11 cellular contexts compared by ENCODE assay signal in the genomic region with DNA sequence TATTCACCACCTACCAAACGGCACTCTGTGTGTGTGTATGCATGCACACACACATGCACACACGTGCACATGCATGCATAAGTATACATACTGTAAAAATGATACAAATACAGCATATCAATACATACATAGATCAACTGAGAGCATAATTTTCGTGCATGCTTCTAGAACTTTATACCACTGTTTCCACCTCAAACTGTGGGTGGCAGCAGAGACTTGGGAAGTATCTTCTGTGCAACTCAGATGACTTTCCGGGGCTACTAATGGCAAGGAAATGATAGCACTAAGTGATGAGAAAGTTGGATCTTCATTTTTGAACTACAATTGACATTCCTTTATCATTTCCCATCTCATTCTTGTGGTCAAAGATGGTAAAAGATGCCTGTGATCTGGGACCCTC.
DNase-seq lines count a peak whose midpoint lies in the region; ATAC-seq and TF ChIP-seq lines count a peak whose summit lies in the region.
"Had no signal": no experiment of that assay in that cellular context is flagged by ENCODE, and none has a peak within 500 bp of the region (broad histone marks: within the 10 kb centered on the region; RNA-seq: fewer than 3 reads in every experiment).

No MANE protein-coding gene starts in this region.

- H3K56ac ChIP-seq in H9 (ENCODE audit: insufficient read length, low read depth, low read length): no peak overlapping the region

- no peak overlapping the region for H3K9ac ChIP-seq in H9 (ENCODE audit: extremely low read depth, insufficient read length, low read length)

- peaks cover 16% of the 10 kb centered on the region for H3K27me3 Mint-ChIP-seq in H9 (ENCODE audit: low read depth)
- H3K27me3 Mint-ChIP-seq: stimulated activated naive CD8-positive, alpha-beta T cell treated with anti-CD3 and anti-CD28 coated beads, Interleukin-15, Interleukin-2, amounts not matched to agents 100 ng/mL and 50 ng/mL, for 24 hours had no signal

- H3K27ac ChIP-seq in C4-2B (no peak overlapping the region), H9 (ENCODE audit: insufficient read length, low read depth, low read length) (no peak overlapping the region), VCaP (no peak overlapping the region)

- H2BK12ac ChIP-seq in H9 (ENCODE audit: insufficient read length, low read depth, low read length): no peak overlapping the region

- H3K27ac Mint-ChIP-seq in H9: no peak overlapping the region
- H3K27ac Mint-ChIP-seq: stimulated activated naive CD8-positive, alpha-beta T cell treated with anti-CD3 and anti-CD28 coated beads, Interleukin-15, Interleukin-2, amounts not matched to agents 100 ng/mL and 50 ng/mL, for 24 hours had no signal

- H4K8ac ChIP-seq in H9 (replicated peaks; ENCODE audit: insufficient read length, low read depth, low read length): no peak overlapping the region

- no peak overlapping the region for H3K18ac ChIP-seq in H9 (ENCODE audit: insufficient read length, low read depth, low read length)

- H4K5ac ChIP-seq in H9 (ENCODE audit: insufficient read length, low read depth, low read length): no peak overlapping the region

- no peaks in the 10 kb centered on the region for H3K4me1 ChIP-seq in H9 (ENCODE audit: insufficient read depth, low read length)

- H3K14ac ChIP-seq in H9 (ENCODE audit: insufficient read depth, low read length): no peak overlapping the region

- no peak overlapping the region for H2BK20ac ChIP-seq in H9 (ENCODE audit: low read depth, low read length, poor library complexity, severe bottlenecking)

- no peak overlapping the region for H2AFZ ChIP-seq in H9 (ENCODE audit: low read length)

- no peaks in the 10 kb centered on the region for H3K79me1 ChIP-seq in H9 (ENCODE audit: insufficient read depth, low read depth, low read length, poor library complexity, severe bottlenecking)

- no peak overlapping the region for H2BK120ac ChIP-seq in H9 (ENCODE audit: low read depth, low read length, poor library complexity, severe bottlenecking)

- no peak overlapping the region for H2AK5ac ChIP-seq in H9 (ENCODE audit: insufficient read length, low read length)

- WGBS in H9 (ENCODE audit: extremely low coverage, insufficient read length, low lambda C conversion rate): no CpG with 5 or more reads among the region's 4 CpGs

- H4K91ac ChIP-seq in H9 (ENCODE audit: insufficient read length, low read depth, low read length): no peak overlapping the region

- H3K4me1 Mint-ChIP-seq in H9: peaks cover 8 to 11% of the 10 kb centered on the region in 2 experiments

- TF ChIP-seq CTCF in C4-2B (conservative IDR thresholded peaks at IDR 0.05) (peak; percentile 47), H9 (conservative IDR thresholded peaks at IDR 0.05) (peak; percentile 63; the same call in 2 of the 3 replicates), VCaP (conservative IDR thresholded peaks at IDR 0.05) (peak; percentile 71)

- H3K4ac ChIP-seq in H9 (ENCODE audit: low read depth, low read length): no peak overlapping the region

- no peaks in the 10 kb centered on the region for H3K36me3 Mint-ChIP-seq in H9 (ENCODE audit: insufficient read depth in 1 of 3, low read depth in 3 of 3)

- no peak overlapping the region for H3K4me2 ChIP-seq in H9 (ENCODE audit: insufficient read depth, insufficient read length, low read length)

- H3K9me3 Mint-ChIP-seq in H9: no peaks in the 10 kb centered on the region; a peak in 1 of 5 replicates
- H3K9me3 Mint-ChIP-seq: stimulated activated naive CD8-positive, alpha-beta T cell treated with anti-CD3 and anti-CD28 coated beads, Interleukin-15, Interleukin-2, amounts not matched to agents 100 ng/mL and 50 ng/mL, for 24 hours had no signal

- no peak overlapping the region for H2BK5ac ChIP-seq in H9 (ENCODE audit: insufficient read length, low read length)

- no peaks in the 10 kb centered on the region; the same call in 1 of the 2 replicates for H3K27me3 ChIP-seq in H9 (ENCODE audit: insufficient read depth, low read length)

- no peaks in the 10 kb centered on the region for H4K20me1 ChIP-seq in H9 (ENCODE audit: control insufficient read depth, insufficient read depth, insufficient read length)

- no peaks in the 10 kb centered on the region for H3K79me2 ChIP-seq in H9 (ENCODE audit: insufficient read depth, low read length)

- no peak overlapping the region for H3T11ph ChIP-seq in H9 (ENCODE audit: low read length)

- peak; percentile 56 for ATAC-seq in left colon

- intact Hi-C loops in left colon (cut with DNase I, micrococcal nuclease): no loop called here

- no peak overlapping the region for H3K4me3 Mint-ChIP-seq in H9
- H3K4me3 Mint-ChIP-seq: stimulated activated naive CD8-positive, alpha-beta T cell treated with anti-CD3 and anti-CD28 coated beads, Interleukin-15, Interleukin-2, amounts not matched to agents 100 ng/mL and 50 ng/mL, for 24 hours had no signal

- H3K23ac ChIP-seq in H9 (ENCODE audit: insufficient read length, low read depth, low read length): no peak overlapping the region

- H3K23me2 ChIP-seq in H9 (ENCODE audit: insufficient read length, low read depth, low read length, poor library complexity, severe bottlenecking): no peaks in the 10 kb centered on the region

- no peaks in the 10 kb centered on the region for H3K9me3 ChIP-seq in H9 (ENCODE audit: control insufficient read depth, low read depth, low read length)

- DNase-seq in H9: no peak
- no peak for DNase-seq in left colon
- no peak for DNase-seq in GM19240 (ENCODE audit: insufficient read length, low spot score)
- DNase-seq in central memory CD4-positive, alpha-beta T cell: no peak
- no peak for DNase-seq in effector CD8-positive, alpha-beta T cell (lab: John Stamatoyannopoulos, UW)
- DNase-seq in occipital lobe (lab: John Stamatoyannopoulos, UW): no peak
- DNase-seq: foreskin fibroblast, GF-D8 had no signal

- no peak overlapping the region for H2BK15ac ChIP-seq in H9 (ENCODE audit: low read depth, low read length)
